ENCODE assay signal across 19 cellular contexts in genomic region chr17:80095038-80095843, GRCh38. TPM values are rescaled to one million over a fixed set of nuclear protein-coding genes. Genes with fewer than 3 reads are reported as not detected.
DNase-seq lines count a peak whose midpoint lies in the region; ATAC-seq and TF ChIP-seq lines count a peak whose summit lies in the region.
"Had no signal": no experiment of that assay in that cellular context is flagged by ENCODE, and none has a peak within 500 bp of the region (broad histone marks: within the 10 kb centered on the region; RNA-seq: fewer than 3 reads in every experiment).

No MANE protein-coding gene starts in this region.

- no peaks in the 10 kb centered on the region for H3K27me3 ChIP-seq in SJCRH30
- H3K27me3 ChIP-seq: BLaER1 had no signal

- peaks cover 5% of the 10 kb centered on the region for H3K9me3 Mint-ChIP-seq in glutamatergic neuron (ENCODE audit: unreplicated experiment)
- no peaks in the 10 kb centered on the region for H3K9me3 Mint-ChIP-seq in neural crest cell
- no peaks in the 10 kb centered on the region for H3K9me3 Mint-ChIP-seq in activated naive CD4-positive, alpha-beta T cell treated with anti-CD3 and anti-CD28 coated beads, Interleukin-2, amount 50 U/mL, for 72 hours
- H3K9me3 Mint-ChIP-seq: CD8-positive, alpha-beta memory T cell had no signal

- H3K27me3 Mint-ChIP-seq in glutamatergic neuron (ENCODE audit: unreplicated experiment) (peaks cover 7% of the 10 kb centered on the region), neural crest cell (ENCODE audit: low read depth) (no peaks in the 10 kb centered on the region)

- no peak overlapping the region for H3K4me3 ChIP-seq in SJCRH30
- H3K4me3 ChIP-seq: BLaER1 had no signal

- no peak overlapping the region for H3K27ac ChIP-seq in SJCRH30
- H3K27ac ChIP-seq: 22Rv1, BLaER1 had no signal

- no peak for TF ChIP-seq CTCF in glutamatergic neuron (IDR thresholded peaks at IDR 0.05; ENCODE audit: partially characterized antibody, unreplicated experiment)
- no peak for TF ChIP-seq CTCF in neural crest cell (conservative IDR thresholded peaks at IDR 0.05)

- H3K4me1 Mint-ChIP-seq in glutamatergic neuron (ENCODE audit: low read depth, unreplicated experiment) (peaks cover 21% of the 10 kb centered on the region), neural crest cell (peaks cover 13% of the 10 kb centered on the region)

- no peaks in the 10 kb centered on the region for H3K9me3 ChIP-seq in SJCRH30 (replicated peaks)
- H3K9me3 ChIP-seq: BLaER1 had no signal

- H3K4me3 Mint-ChIP-seq in glutamatergic neuron (ENCODE audit: unreplicated experiment): no peak overlapping the region
- no peak overlapping the region for H3K4me3 Mint-ChIP-seq in neural crest cell

- DNase-seq in activated effector memory CD4-positive, alpha-beta T cell treated with anti-CD3 and anti-CD28 coated beads, Interleukin-2, amount 50 U/mL, for 16 hours: peak; percentile 59
- no peak for DNase-seq in activated effector memory CD4-positive, alpha-beta T cell treated with Interleukin-2 at 50 U/mL for 16 hours
- DNase-seq in glutamatergic neuron (no peak), neural crest cell (ENCODE audit: low read depth, low spot score) (no peak), NCI-H1048 (lab: John Stamatoyannopoulos, UW) (no peak), SJCRH30 (no peak)
- no peak for DNase-seq in activated naive CD4-positive, alpha-beta T cell treated with anti-CD3 and anti-CD28 coated beads, Interleukin-2, amount 50 U/mL, for 72 hours (ENCODE audit: low spot score in 2 of 2)
- DNase-seq: CD8-positive, alpha-beta memory T cell; DMS 273 treated with DMSO at 0.1 percent for 48 hours; Kasumi-1; NCI-H1417; NCI-H1930; NCI-H2171; NCI-H446 treated with DMSO at 0.1 percent for 48 hours; NCI-H774 had no signal

- H3K27ac Mint-ChIP-seq in glutamatergic neuron (ENCODE audit: unreplicated experiment) (peak overlapping the region; percentile 68), neural crest cell (ENCODE audit: unreplicated experiment) (peak overlapping the region; percentile 35)
- H3K27ac Mint-ChIP-seq in activated naive CD4-positive, alpha-beta T cell treated with anti-CD3 and anti-CD28 coated beads, Interleukin-2, amount 50 U/mL, for 72 hours: peak overlapping the region in 1 of 2 donors; percentile 16

- H3K36me3 Mint-ChIP-seq in glutamatergic neuron (ENCODE audit: unreplicated experiment) (peaks cover 8% of the 10 kb centered on the region), neural crest cell (ENCODE audit: low read depth) (no peaks in the 10 kb centered on the region)
- H3K36me3 Mint-ChIP-seq in activated naive CD4-positive, alpha-beta T cell treated with anti-CD3 and anti-CD28 coated beads, Interleukin-2, amount 50 U/mL, for 72 hours: no peaks in the 10 kb centered on the region
- H3K36me3 Mint-ChIP-seq: CD8-positive, alpha-beta memory T cell had no signal

- peaks cover 28% of the 10 kb centered on the region for H3K4me1 ChIP-seq in SJCRH30

- no peak for ATAC-seq in HG03135 (IDR thresholded peaks at IDR 0.05; ENCODE audit: unreplicated experiment)
- ATAC-seq in activated naive CD4-positive, alpha-beta T cell treated with anti-CD3 and anti-CD28 coated beads, Interleukin-2, amount 50 U/mL, for 72 hours: no peak
- ATAC-seq: Right ventricle myocardium inferior had no signal

- H3K36me3 ChIP-seq in SJCRH30: no peaks in the 10 kb centered on the region
- H3K36me3 ChIP-seq: BLaER1 had no signal

RNA-seq across cellular contexts. Expression of gene GAA, which starts 6.1 kb away (rescaled TPM):
- total RNA-seq in glutamatergic neuron (ENCODE audit: unreplicated experiment) (384 TPM), neural crest cell (36.2 and 38.4 TPM in 2 replicates)
- total RNA-seq in activated naive CD4-positive, alpha-beta T cell treated with anti-CD3 and anti-CD28 coated beads, Interleukin-2, amount 50 U/mL, for 72 hours: 10 to 100 TPM; 34.2 to 36.3 TPM
- 17.5 and 23.1 TPM in 2 replicates for total RNA-seq in SJCRH30 (2014; rRNA removed; shearing (Covaris generic))

RNA-seq across cellular contexts. Expression of gene EIF4A3, which starts 51.7 kb away (rescaled TPM):
- total RNA-seq in glutamatergic neuron (ENCODE audit: unreplicated experiment) (110 TPM), neural crest cell (135 and 141 TPM in 2 replicates)
- total RNA-seq in activated naive CD4-positive, alpha-beta T cell treated with anti-CD3 and anti-CD28 coated beads, Interleukin-2, amount 50 U/mL, for 72 hours: 100 to 1,000 TPM; 105 to 144 TPM
- total RNA-seq in SJCRH30 (2014; rRNA removed; shearing (Covaris generic)): 362 and 371 TPM in 2 replicates

RNA-seq across cellular contexts. Expression of gene CCDC40, which starts 58.8 kb away (rescaled TPM):
- total RNA-seq in glutamatergic neuron (ENCODE audit: unreplicated experiment) (25.3 TPM), neural crest cell (22.7 and 23.8 TPM in 2 replicates)
- total RNA-seq in activated naive CD4-positive, alpha-beta T cell treated with anti-CD3 and anti-CD28 coated beads, Interleukin-2, amount 50 U/mL, for 72 hours: under 1 TPM; 0.45 to 0.50 TPM
- 8.8 and 11.3 TPM in 2 replicates for total RNA-seq in SJCRH30 (2014; rRNA removed; shearing (Covaris generic))

RNA-seq across cellular contexts. Expression of gene TBC1D16, which starts 59.6 kb away (rescaled TPM):
- total RNA-seq in glutamatergic neuron (ENCODE audit: unreplicated experiment): 197 TPM
- 96.2 and 96.5 TPM in 2 replicates for total RNA-seq in neural crest cell
- total RNA-seq in activated naive CD4-positive, alpha-beta T cell treated with anti-CD3 and anti-CD28 coated beads, Interleukin-2, amount 50 U/mL, for 72 hours: 10 to 100 TPM in 1 of 2 donors, 1 to 10 TPM in 1; 5.2 to 10.2 TPM
- 60.6 and 61.6 TPM in 2 replicates for total RNA-seq in SJCRH30 (2014; rRNA removed; shearing (Covaris generic))
